In genomic region chr4:184248216-184248615, GRCh38 we compare ENCODE assay signal across 1 cellular context.
TF ChIP-seq lines count a peak whose summit lies in the region.

No MANE protein-coding gene starts in this region.

TF ChIP-seq in IMR-90, 13 proteins besides CTCF, POLR2A, EP300 and RAD21 (continued from another document):
- TF ChIP-seq ELK1 (IDR thresholded peaks at IDR 0.05; ENCODE audit: borderline replicate concordance, low read depth, low read length): no peak
- no peak for TF ChIP-seq RCOR1 (IDR thresholded peaks at IDR 0.05; ENCODE audit: insufficient replicate concordance, low read length)
- TF ChIP-seq MXI1 (IDR thresholded peaks at IDR 0.05; ENCODE audit: borderline replicate concordance, low read depth, low read length): no peak
